In the genomic region with DNA sequence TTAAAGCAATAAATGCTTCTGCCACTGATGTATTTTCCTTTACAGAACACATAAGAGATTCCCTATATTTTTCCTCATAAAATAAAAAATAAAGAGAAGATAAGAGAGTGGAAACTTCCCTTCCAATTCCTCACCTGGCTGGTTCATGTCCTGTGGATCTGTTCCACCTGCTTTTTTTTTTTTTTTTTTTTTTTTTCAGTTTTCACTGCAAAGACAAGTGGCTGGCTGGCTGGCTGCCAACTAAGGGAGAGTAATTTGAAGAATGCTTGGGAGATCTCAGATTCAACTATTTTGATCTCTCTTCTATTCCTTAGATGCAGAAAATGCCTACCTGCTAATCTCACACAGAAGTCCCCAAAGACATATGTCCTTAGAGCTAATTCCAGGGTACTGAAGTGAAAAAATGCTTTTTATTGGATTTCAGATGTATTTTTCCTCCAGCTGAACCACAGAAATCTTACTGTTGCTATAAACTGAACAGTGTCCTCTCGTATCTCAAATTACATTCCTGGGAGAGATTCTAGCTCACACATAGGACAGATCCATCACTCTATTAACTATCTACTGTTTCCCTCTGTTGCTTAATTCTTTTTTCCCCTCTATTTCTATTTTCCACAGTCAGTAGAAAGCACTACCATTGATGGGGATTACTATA, we compare ENCODE assay signal across 1 cellular context.
TF ChIP-seq lines count a peak whose summit lies in the region.

No MANE protein-coding gene starts in this region.

TF ChIP-seq in HEK293, 187 proteins besides CTCF, POLR2A, EP300 and RAD21 (continued from another document):
- TF ChIP-seq, protein P1, sequence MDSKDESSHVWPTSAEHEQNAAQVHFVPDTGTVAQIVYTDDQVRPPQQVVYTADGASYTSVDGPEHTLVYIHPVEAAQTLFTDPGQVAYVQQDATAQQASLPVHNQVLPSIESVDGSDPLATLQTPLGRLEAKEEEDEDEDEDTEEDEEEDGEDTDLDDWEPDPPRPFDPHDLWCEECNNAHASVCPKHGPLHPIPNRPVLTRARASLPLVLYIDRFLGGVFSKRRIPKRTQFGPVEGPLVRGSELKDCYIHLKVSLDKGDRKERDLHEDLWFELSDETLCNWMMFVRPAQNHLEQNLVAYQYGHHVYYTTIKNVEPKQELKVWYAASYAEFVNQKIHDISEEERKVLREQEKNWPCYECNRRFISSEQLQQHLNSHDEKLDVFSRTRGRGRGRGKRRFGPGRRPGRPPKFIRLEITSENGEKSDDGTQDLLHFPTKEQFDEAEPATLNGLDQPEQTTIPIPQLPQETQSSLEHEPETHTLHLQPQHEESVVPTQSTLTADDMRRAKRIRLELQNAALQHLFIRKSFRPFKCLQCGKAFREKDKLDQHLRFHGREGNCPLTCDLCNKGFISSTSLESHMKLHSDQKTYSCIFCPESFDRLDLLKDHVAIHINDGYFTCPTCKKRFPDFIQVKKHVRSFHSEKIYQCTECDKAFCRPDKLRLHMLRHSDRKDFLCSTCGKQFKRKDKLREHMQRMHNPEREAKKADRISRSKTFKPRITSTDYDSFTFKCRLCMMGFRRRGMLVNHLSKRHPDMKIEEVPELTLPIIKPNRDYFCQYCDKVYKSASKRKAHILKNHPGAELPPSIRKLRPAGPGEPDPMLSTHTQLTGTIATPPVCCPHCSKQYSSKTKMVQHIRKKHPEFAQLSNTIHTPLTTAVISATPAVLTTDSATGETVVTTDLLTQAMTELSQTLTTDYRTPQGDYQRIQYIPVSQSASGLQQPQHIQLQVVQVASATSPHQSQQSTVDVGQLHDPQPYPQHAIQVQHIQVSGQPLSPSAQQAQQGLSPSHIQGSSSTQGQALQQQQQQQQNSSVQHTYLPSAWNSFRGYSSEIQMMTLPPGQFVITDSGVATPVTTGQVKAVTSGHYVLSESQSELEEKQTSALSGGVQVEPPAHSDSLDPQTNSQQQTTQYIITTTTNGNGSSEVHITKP (tag by site-specific recombination; IDR thresholded peaks at IDR 0.05), result peak; percentile 35; the same call in 1 of the 2 replicates
- TF ChIP-seq ZNF214 (tag by site-specific recombination; IDR thresholded peaks at IDR 0.05; ENCODE audit: borderline replicate concordance) (no peak), IKZF3 (tag by site-specific recombination; IDR thresholded peaks at IDR 0.05) (peak; percentile 44; the same call in 1 of the 2 replicates), ZNF704 (tag by site-specific recombination; IDR thresholded peaks at IDR 0.05) (no peak), ZNF174 (tag by site-specific recombination; IDR thresholded peaks at IDR 0.05) (no peak), ZBTB1 (tag by site-specific recombination; IDR thresholded peaks at IDR 0.05) (no peak), ZNF521 (tag by site-specific recombination; IDR thresholded peaks at IDR 0.05) (no peak), PRDM1 (tag by site-specific recombination; IDR thresholded peaks at IDR 0.05) (0 out of 2 replicates have a peak, but pooled peaks have one; percentile 47)
TF ChIP-seq in HEK293: peak in this region for 4.
